ENCODE assay signal across 1 cellular context in genomic region chr1:155049651-155050559, GRCh38.
TF ChIP-seq lines count a peak whose summit lies in the region.

No MANE protein-coding gene starts in this region.

TF ChIP-seq in SK-N-SH, 30 proteins besides CTCF, POLR2A, EP300 and RAD21 (continued from another document):
- 0 out of 2 replicates have a peak, but pooled peaks have one; percentile 30 for TF ChIP-seq NFIC (IDR thresholded peaks at IDR 0.05; ENCODE audit: borderline replicate concordance)
- TF ChIP-seq PBX3 (IDR thresholded peaks at IDR 0.05): peak; percentile 23; the same call in 1 of the 2 replicates
- no peak for TF ChIP-seq FOXJ3 (CRISPR knock-in tag; IDR thresholded peaks at IDR 0.05)
- TF ChIP-seq GABPA (IDR thresholded peaks at IDR 0.05; ENCODE audit: low read depth): no peak
- no peak; the same call in 1 of the 2 replicates for TF ChIP-seq MAX (IDR thresholded peaks at IDR 0.05; ENCODE audit: low read depth)
- no peak for TF ChIP-seq ELF1 (IDR thresholded peaks at IDR 0.05)
- TF ChIP-seq FOXM1 (IDR thresholded peaks at IDR 0.05; ENCODE audit: low read depth): no peak
